ENCODE assay signal across 1 cellular context in genomic region chr17:62062936-62063335, GRCh38.
TF ChIP-seq lines count a peak whose summit lies in the region.

No MANE protein-coding gene starts in this region.

TF ChIP-seq in HCT116, 20 proteins besides CTCF, POLR2A, EP300 and RAD21 (continued from another document):
- TF ChIP-seq ZBTB33 (IDR thresholded peaks at IDR 0.05; ENCODE audit: extremely low read depth, insufficient replicate concordance, low read length) (no peak), REST (IDR thresholded peaks at IDR 0.05; ENCODE audit: low read depth) (no peak), ATF3 (IDR thresholded peaks at IDR 0.05) (no peak)
